Comparison of ENCODE assay signal across 1 cellular context in the genomic region with DNA sequence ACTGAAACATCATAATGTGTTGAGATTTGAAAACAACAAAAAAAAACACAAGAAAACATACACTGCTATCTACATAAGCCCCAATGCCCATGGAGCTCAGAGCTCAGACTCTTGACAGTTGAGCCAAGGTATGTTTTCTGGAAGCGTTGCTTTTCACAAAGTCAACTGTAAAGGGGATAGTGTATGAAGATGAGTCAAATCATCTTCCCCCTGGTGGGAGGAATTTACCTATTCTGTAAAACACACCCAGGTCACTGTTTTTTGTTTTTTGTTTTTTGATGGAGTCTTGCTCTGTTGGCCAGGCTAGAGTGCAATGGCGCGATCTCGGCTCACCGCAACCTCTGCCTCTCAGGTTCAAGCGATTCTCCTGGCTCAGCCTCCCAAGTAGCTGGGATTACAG.
TF ChIP-seq lines count a peak whose summit lies in the region.

No MANE protein-coding gene starts in this region.

TF ChIP-seq in HCT116, 20 proteins besides CTCF, POLR2A, EP300 and RAD21:
- TF ChIP-seq FOSL1 (IDR thresholded peaks at IDR 0.05; ENCODE audit: low read depth), result no peak
- TF ChIP-seq SP1 (IDR thresholded peaks at IDR 0.05; ENCODE audit: low read depth), result no peak
- no peak for TF ChIP-seq SIN3A (IDR thresholded peaks at IDR 0.05; ENCODE audit: low read depth)
- TF ChIP-seq CBX3 (IDR thresholded peaks at IDR 0.05; ENCODE audit: low read depth), result no peak
- no peak for TF ChIP-seq CEBPB (IDR thresholded peaks at IDR 0.05; ENCODE audit: low read depth)
- TF ChIP-seq ZFX (IDR thresholded peaks at IDR 0.05), result no peak
- TF ChIP-seq, protein P1, sequence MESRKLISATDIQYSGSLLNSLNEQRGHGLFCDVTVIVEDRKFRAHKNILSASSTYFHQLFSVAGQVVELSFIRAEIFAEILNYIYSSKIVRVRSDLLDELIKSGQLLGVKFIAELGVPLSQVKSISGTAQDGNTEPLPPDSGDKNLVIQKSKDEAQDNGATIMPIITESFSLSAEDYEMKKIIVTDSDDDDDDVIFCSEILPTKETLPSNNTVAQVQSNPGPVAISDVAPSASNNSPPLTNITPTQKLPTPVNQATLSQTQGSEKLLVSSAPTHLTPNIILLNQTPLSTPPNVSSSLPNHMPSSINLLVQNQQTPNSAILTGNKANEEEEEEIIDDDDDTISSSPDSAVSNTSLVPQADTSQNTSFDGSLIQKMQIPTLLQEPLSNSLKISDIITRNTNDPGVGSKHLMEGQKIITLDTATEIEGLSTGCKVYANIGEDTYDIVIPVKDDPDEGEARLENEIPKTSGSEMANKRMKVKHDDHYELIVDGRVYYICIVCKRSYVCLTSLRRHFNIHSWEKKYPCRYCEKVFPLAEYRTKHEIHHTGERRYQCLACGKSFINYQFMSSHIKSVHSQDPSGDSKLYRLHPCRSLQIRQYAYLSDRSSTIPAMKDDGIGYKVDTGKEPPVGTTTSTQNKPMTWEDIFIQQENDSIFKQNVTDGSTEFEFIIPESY (IDR thresholded peaks at IDR 0.05; ENCODE audit: extremely low read depth, insufficient replicate concordance, low read length), result no peak
- no peak for TF ChIP-seq ELF1 (IDR thresholded peaks at IDR 0.05; ENCODE audit: borderline replicate concordance, low read depth)
- TF ChIP-seq, protein P2, sequence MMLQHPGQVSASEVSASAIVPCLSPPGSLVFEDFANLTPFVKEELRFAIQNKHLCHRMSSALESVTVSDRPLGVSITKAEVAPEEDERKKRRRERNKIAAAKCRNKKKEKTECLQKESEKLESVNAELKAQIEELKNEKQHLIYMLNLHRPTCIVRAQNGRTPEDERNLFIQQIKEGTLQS (IDR thresholded peaks at IDR 0.05), result no peak
- TF ChIP-seq EZH2phosphoT487 (IDR thresholded peaks at IDR 0.05; ENCODE audit: borderline replicate concordance), result no peak
- no peak for TF ChIP-seq EZH2 (IDR thresholded peaks at IDR 0.05)
- TF ChIP-seq, protein P3, sequence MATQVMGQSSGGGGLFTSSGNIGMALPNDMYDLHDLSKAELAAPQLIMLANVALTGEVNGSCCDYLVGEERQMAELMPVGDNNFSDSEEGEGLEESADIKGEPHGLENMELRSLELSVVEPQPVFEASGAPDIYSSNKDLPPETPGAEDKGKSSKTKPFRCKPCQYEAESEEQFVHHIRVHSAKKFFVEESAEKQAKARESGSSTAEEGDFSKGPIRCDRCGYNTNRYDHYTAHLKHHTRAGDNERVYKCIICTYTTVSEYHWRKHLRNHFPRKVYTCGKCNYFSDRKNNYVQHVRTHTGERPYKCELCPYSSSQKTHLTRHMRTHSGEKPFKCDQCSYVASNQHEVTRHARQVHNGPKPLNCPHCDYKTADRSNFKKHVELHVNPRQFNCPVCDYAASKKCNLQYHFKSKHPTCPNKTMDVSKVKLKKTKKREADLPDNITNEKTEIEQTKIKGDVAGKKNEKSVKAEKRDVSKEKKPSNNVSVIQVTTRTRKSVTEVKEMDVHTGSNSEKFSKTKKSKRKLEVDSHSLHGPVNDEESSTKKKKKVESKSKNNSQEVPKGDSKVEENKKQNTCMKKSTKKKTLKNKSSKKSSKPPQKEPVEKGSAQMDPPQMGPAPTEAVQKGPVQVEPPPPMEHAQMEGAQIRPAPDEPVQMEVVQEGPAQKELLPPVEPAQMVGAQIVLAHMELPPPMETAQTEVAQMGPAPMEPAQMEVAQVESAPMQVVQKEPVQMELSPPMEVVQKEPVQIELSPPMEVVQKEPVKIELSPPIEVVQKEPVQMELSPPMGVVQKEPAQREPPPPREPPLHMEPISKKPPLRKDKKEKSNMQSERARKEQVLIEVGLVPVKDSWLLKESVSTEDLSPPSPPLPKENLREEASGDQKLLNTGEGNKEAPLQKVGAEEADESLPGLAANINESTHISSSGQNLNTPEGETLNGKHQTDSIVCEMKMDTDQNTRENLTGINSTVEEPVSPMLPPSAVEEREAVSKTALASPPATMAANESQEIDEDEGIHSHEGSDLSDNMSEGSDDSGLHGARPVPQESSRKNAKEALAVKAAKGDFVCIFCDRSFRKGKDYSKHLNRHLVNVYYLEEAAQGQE (IDR thresholded peaks at IDR 0.05; ENCODE audit: low read depth), result no peak
- no peak for TF ChIP-seq ZNF274 (IDR thresholded peaks at IDR 0.05; ENCODE audit: low read depth, low read length)
- no peak for TF ChIP-seq EGR1 (IDR thresholded peaks at IDR 0.05; ENCODE audit: low read depth)
- no peak for TF ChIP-seq JUND (IDR thresholded peaks at IDR 0.05)
- TF ChIP-seq YY1 (IDR thresholded peaks at IDR 0.05; ENCODE audit: extremely low read depth, insufficient replicate concordance, low read depth, low read length), result no peak
- no peak for TF ChIP-seq TCF7L2 (IDR thresholded peaks at IDR 0.05; ENCODE audit: borderline replicate concordance, extremely low read depth, insufficient read depth, insufficient read length)
- TF ChIP-seq, protein P4, sequence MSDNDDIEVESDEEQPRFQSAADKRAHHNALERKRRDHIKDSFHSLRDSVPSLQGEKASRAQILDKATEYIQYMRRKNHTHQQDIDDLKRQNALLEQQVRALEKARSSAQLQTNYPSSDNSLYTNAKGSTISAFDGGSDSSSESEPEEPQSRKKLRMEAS (IDR thresholded peaks at IDR 0.05), result no peak
- TF ChIP-seq POLR2AphosphoS5 (IDR thresholded peaks at IDR 0.05; ENCODE audit: low read depth, low read length), result no peak
- no peak for TF ChIP-seq SRF (IDR thresholded peaks at IDR 0.05; ENCODE audit: low read depth)
TF ChIP-seq in HCT116: peak in this region for 0.
